15 cellular contexts compared by ENCODE assay signal in genomic region chr17:61381537-61381936, GRCh38. TPM values are rescaled to one million over a fixed set of nuclear protein-coding genes. Genes with fewer than 3 reads are reported as not detected.
DNase-seq lines count a peak whose midpoint lies in the region; ATAC-seq and TF ChIP-seq lines count a peak whose summit lies in the region.
"Had no signal": no experiment of that assay in that cellular context is flagged by ENCODE, and none has a peak within 500 bp of the region (broad histone marks: within the 10 kb centered on the region; RNA-seq: fewer than 3 reads in every experiment).

No MANE protein-coding gene starts in this region.

- intact Hi-C loops in Right ventricle myocardium superior (cut with DNase I), result loop anchor here (10.0 kb wide), 1 partner anchor 57 kb away; no protein-coding TSS in a partner anchor
- intact Hi-C loops in Right ventricle myocardium inferior (cut with DNase I), result no loop called here

- H3K36me3 Mint-ChIP-seq in mesothelial cell of epicardium, result no peaks in the 10 kb centered on the region

- H3K4me3 Mint-ChIP-seq in mesothelial cell of epicardium, result no peak overlapping the region

- TF ChIP-seq CTCF in mesothelial cell of epicardium (IDR thresholded peaks at IDR 0.05; ENCODE audit: unreplicated experiment), result no peak

- H3K27ac Mint-ChIP-seq in mesothelial cell of epicardium, result peak overlapping the region; percentile 73

- H3K4me1 Mint-ChIP-seq in mesothelial cell of epicardium, result peaks cover 61% of the 10 kb centered on the region

- no peaks in the 10 kb centered on the region for H3K27me3 Mint-ChIP-seq in mesothelial cell of epicardium (ENCODE audit: low read depth)

- ATAC-seq in Right ventricle myocardium superior (ENCODE audit: poor library complexity) (no peak), Right ventricle myocardium inferior (no peak), SK-N-SH treated with all-trans-retinoic acid at 6 μM for 48 hours (no peak), HG03432 (IDR thresholded peaks at IDR 0.05; ENCODE audit: unreplicated experiment) (no peak), HG02884 (IDR thresholded peaks at IDR 0.05; ENCODE audit: unreplicated experiment) (no peak)

- peak; percentile 11 for DNase-seq in Right ventricle myocardium superior
- no peak for DNase-seq in Right ventricle myocardium inferior (ENCODE audit: missing footprints)
- DNase-seq in mesothelial cell of epicardium (ENCODE audit: low spot score in 2 of 2, unreplicated experiment in 2 of 2), result no peak
- DNase-seq in NCI-H2029 treated with DMSO at 0.1 percent for 48 hours (lab: John Stamatoyannopoulos, UW), result no peak
- DNase-seq: KG1, MV-4-11, NCI-H187, NCI-H345, NCI-H526, PC-9, SJCRH30 had no signal

- no peaks in the 10 kb centered on the region for H3K9me3 Mint-ChIP-seq in mesothelial cell of epicardium

TF ChIP-seq in SK-N-SH treated with all-trans-retinoic acid at 6 μM for 48 hours, 23 proteins besides CTCF, POLR2A, EP300 and RAD21:
- no peak for TF ChIP-seq ZNF70 (CRISPR knock-in tag; IDR thresholded peaks at IDR 0.05)
- TF ChIP-seq BACH2 (CRISPR knock-in tag; IDR thresholded peaks at IDR 0.05; ENCODE audit: borderline replicate concordance), result no peak
- peak; percentile 67; the same call in 1 of the 2 replicates for TF ChIP-seq TCF4 (CRISPR knock-in tag; IDR thresholded peaks at IDR 0.05; ENCODE audit: borderline replicate concordance)
- TF ChIP-seq, protein P1, sequence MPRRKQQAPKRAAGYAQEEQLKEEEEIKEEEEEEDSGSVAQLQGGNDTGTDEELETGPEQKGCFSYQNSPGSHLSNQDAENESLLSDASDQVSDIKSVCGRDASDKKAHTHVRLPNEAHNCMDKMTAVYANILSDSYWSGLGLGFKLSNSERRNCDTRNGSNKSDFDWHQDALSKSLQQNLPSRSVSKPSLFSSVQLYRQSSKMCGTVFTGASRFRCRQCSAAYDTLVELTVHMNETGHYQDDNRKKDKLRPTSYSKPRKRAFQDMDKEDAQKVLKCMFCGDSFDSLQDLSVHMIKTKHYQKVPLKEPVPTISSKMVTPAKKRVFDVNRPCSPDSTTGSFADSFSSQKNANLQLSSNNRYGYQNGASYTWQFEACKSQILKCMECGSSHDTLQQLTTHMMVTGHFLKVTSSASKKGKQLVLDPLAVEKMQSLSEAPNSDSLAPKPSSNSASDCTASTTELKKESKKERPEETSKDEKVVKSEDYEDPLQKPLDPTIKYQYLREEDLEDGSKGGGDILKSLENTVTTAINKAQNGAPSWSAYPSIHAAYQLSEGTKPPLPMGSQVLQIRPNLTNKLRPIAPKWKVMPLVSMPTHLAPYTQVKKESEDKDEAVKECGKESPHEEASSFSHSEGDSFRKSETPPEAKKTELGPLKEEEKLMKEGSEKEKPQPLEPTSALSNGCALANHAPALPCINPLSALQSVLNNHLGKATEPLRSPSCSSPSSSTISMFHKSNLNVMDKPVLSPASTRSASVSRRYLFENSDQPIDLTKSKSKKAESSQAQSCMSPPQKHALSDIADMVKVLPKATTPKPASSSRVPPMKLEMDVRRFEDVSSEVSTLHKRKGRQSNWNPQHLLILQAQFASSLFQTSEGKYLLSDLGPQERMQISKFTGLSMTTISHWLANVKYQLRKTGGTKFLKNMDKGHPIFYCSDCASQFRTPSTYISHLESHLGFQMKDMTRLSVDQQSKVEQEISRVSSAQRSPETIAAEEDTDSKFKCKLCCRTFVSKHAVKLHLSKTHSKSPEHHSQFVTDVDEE (CRISPR knock-in tag; IDR thresholded peaks at IDR 0.05), result peak; percentile 60
- TF ChIP-seq ZFP30 (CRISPR knock-in tag; IDR thresholded peaks at IDR 0.05), result no peak
- peak; percentile 36; the same call in 1 of the 2 replicates for TF ChIP-seq SNAI2 (CRISPR knock-in tag; IDR thresholded peaks at IDR 0.05)
- TF ChIP-seq ISL1 (CRISPR knock-in tag; IDR thresholded peaks at IDR 0.05), result no peak

RNA-seq across cellular contexts. Expression of gene TBX2, which starts 18.1 kb away (rescaled TPM):
- 13.1 TPM for total RNA-seq in Right ventricle myocardium superior
- total RNA-seq in Right ventricle myocardium inferior, result 12.1 TPM
- 164 to 176 TPM (median 173 TPM) in 3 replicates for total RNA-seq in mesothelial cell of epicardium
- total RNA-seq: H1 had no signal

Comparison
In these comparisons a context has a peak if more than half of its experiments do, and no peak if none do; other contexts are left out.
1. RNA of gene TBX2, which starts 18.1 kb away (total RNA-seq): 164 to 176 TPM in mesothelial cell of epicardium; 13.1 TPM in Right ventricle myocardium superior (single experiment) and 12.1 TPM in Right ventricle myocardium inferior (single experiment); every median in the first group is over 10 times any median in the second.